In the genomic region with DNA sequence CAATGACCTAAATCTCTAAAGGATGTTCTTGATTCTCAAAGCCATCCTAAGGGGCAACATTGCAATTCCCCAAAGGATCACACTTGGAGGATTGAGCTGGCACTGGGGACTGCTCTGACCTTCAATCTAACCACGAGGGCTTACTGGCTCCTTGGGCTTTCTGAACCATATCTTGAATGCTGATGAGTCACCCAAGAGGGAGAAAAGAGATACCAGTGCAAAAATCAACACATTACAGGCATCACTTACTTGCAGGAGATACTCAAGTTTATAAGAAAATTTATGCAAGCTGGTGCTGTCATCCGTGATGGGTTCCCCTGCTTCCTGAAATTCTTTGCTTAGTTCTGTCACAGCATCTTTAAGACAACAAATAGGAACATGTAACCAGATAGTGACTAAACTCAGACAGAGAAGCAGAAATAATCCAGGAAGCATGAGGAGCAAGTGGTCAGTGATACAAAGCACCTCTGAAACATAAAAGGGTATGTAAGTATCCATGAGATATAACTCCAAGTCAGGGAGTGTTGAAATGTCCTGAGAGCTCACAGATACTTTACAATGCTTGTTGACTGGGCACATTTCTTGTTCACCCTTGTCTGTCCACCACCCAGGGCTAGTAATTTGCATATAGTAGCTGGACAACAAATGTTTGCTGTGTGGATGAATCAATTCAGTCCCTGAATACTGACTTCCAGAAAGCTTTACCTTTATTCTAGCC, we compare ENCODE assay signal across 16 cellular contexts. TPM values are rescaled to one million over a fixed set of nuclear protein-coding genes. Genes with fewer than 3 reads are reported as not detected.
DNase-seq lines count a peak whose midpoint lies in the region; ATAC-seq and TF ChIP-seq lines count a peak whose summit lies in the region.
"Had no signal": no experiment of that assay in that cellular context is flagged by ENCODE, and none has a peak within 500 bp of the region (broad histone marks: within the 10 kb centered on the region; RNA-seq: fewer than 3 reads in every experiment).

No MANE protein-coding gene starts in this region.

- intact Hi-C loops in activated CD4-positive, alpha-beta memory T cell treated with anti-CD3 and anti-CD28 coated beads for 36 hours (cut with micrococcal nuclease) = loop anchor here (1.0 to 2.0 kb wide), 2 partner anchors 12 to 39 kb away; a partner anchor contains a TSS
- intact Hi-C loops in body of pancreas (cut with DNase I) = no loop called here

- TF ChIP-seq POLR2A in body of pancreas (IDR thresholded peaks at IDR 0.05) = no peak

- H3K27ac ChIP-seq in body of pancreas = no peak overlapping the region

- H3K9me3 ChIP-seq in body of pancreas = no peaks in the 10 kb centered on the region
- H3K9me3 ChIP-seq: heart right ventricle, MG63, mucosa of descending colon had no signal

- H3K4me3 ChIP-seq in body of pancreas = no peak overlapping the region
- H3K4me3 ChIP-seq: heart right ventricle, MG63, mucosa of descending colon had no signal

- 40 to 44% methylated on average over 2 of the region's 2 CpGs for WGBS in body of pancreas, 2 donors

- no peaks in the 10 kb centered on the region for H3K27me3 Mint-ChIP-seq in activated CD4-positive, alpha-beta memory T cell treated with anti-CD3 and anti-CD28 coated beads for 36 hours
- H3K27me3 Mint-ChIP-seq in stimulated activated naive CD8-positive, alpha-beta T cell treated with anti-CD3 and anti-CD28 coated beads, Interleukin-15, amount 100 ng/mL, for 72 hours = no peaks in the 10 kb centered on the region

- CTCF ChIA-PET in activated CD4-positive, alpha-beta memory T cell treated with anti-CD3 and anti-CD28 coated beads for 36 hours (lab: Charles Lee) = interaction anchor here (0.7 to 2.6 kb wide), 7 partner anchors 9 to 397 kb away, joined by 3 to 14 read pairs (median 4); a partner anchor contains a TSS

- no peak for TF ChIP-seq CTCF in body of pancreas (IDR thresholded peaks at IDR 0.05)

- peaks cover 57% of the 10 kb centered on the region for H3K4me1 Mint-ChIP-seq in activated CD4-positive, alpha-beta memory T cell treated with anti-CD3 and anti-CD28 coated beads for 36 hours (ENCODE audit: low read depth)
- peaks cover 90% of the 10 kb centered on the region for H3K4me1 Mint-ChIP-seq in stimulated activated naive CD8-positive, alpha-beta T cell treated with anti-CD3 and anti-CD28 coated beads, Interleukin-15, amount 100 ng/mL, for 72 hours

- H3K36me3 ChIP-seq in body of pancreas (replicated peaks in 1 of 2; ENCODE audit: insufficient read depth in 1 of 2, low read depth in 2 of 2) = peaks cover 0 to 14% of the 10 kb centered on the region in 2 donors
- H3K36me3 ChIP-seq: MG63 had no signal

- H3K27me3 ChIP-seq in body of pancreas = no peaks in the 10 kb centered on the region
- H3K27me3 ChIP-seq: heart right ventricle, MG63 had no signal

- H3K4me1 ChIP-seq in body of pancreas = peaks cover 42% of the 10 kb centered on the region

- peaks cover 0 to 4% of the 10 kb centered on the region in 2 donors for H3K9me3 Mint-ChIP-seq in activated naive CD4-positive, alpha-beta T cell treated with anti-CD3 and anti-CD28 coated beads, Interleukin-2, amount 50 U/mL, for 72 hours
- H3K9me3 Mint-ChIP-seq in activated CD4-positive, alpha-beta memory T cell treated with anti-CD3 and anti-CD28 coated beads for 36 hours = no peaks in the 10 kb centered on the region
- peaks cover 0 to 5% of the 10 kb centered on the region in 2 donors for H3K9me3 Mint-ChIP-seq in stimulated activated naive CD8-positive, alpha-beta T cell treated with anti-CD3 and anti-CD28 coated beads, Interleukin-15, amount 100 ng/mL, for 72 hours

- peak; percentile 58 to 72 for ATAC-seq in activated naive CD4-positive, alpha-beta T cell treated with anti-CD3 and anti-CD28 coated beads, Interleukin-2, amount 50 U/mL, for 72 hours
- peak; percentile 62 for ATAC-seq in stimulated activated naive CD8-positive, alpha-beta T cell treated with anti-CD3 and anti-CD28 coated beads, Interleukin-15, amount 100 ng/mL, for 72 hours
- ATAC-seq in body of pancreas (no peak), GM21515 (IDR thresholded peaks at IDR 0.05; ENCODE audit: unreplicated experiment) (no peak)
- ATAC-seq: heart right ventricle, mucosa of descending colon had no signal

- no peak for DNase-seq in activated naive CD4-positive, alpha-beta T cell treated with anti-CD3 and anti-CD28 coated beads, Interleukin-2, amount 50 U/mL, for 72 hours (ENCODE audit: low spot score in 2 of 2)
- no peak for DNase-seq in activated naive CD4-positive, alpha-beta T cell treated with anti-CD3 and anti-CD28 coated beads, Interleukin-2, amount 50 U/mL, for 16 hours
- DNase-seq in activated CD4-positive, alpha-beta memory T cell treated with anti-CD3 and anti-CD28 coated beads for 36 hours = no peak
- peak; percentile 70 for DNase-seq in fibroblast of peridontal ligament (ENCODE audit: extremely low read depth)
- DNase-seq in stimulated activated naive CD8-positive, alpha-beta T cell treated with anti-CD3 and anti-CD28 coated beads, Interleukin-15, amount 100 ng/mL, for 72 hours = no peak
- DNase-seq in body of pancreas = no peak
- DNase-seq in UCSD-AML1 (lab: John Stamatoyannopoulos, UW; ENCODE audit: unreplicated experiment) = no peak
- DNase-seq: C1 segment of cervical spinal cord; cerebellar nuclear complex; heart right ventricle; MG63; mucosa of descending colon; NCI-H524 treated with DMSO at 0.1 percent for 48 hours; stimulated activated CD8-positive, alpha-beta memory T cell treated with anti-CD3 and anti-CD28 coated beads, Interleukin-4, amount 100 ng/mL, for 48 hours had no signal

- POLR2A ChIA-PET in activated CD4-positive, alpha-beta memory T cell treated with anti-CD3 and anti-CD28 coated beads for 36 hours (lab: Charles Lee) = interaction anchor here (1.5 to 3.2 kb wide), 5 partner anchors 11 to 17 kb away, joined by 5 to 15 read pairs (median 9); no protein-coding TSS in a partner anchor

- peak overlapping the region in 1 of 2 donors; percentile 83 for H3K27ac Mint-ChIP-seq in activated naive CD4-positive, alpha-beta T cell treated with anti-CD3 and anti-CD28 coated beads, Interleukin-2, amount 50 U/mL, for 72 hours
- H3K27ac Mint-ChIP-seq in activated CD4-positive, alpha-beta memory T cell treated with anti-CD3 and anti-CD28 coated beads for 36 hours = peak overlapping the region; percentile 76
- H3K27ac Mint-ChIP-seq in stimulated activated naive CD8-positive, alpha-beta T cell treated with anti-CD3 and anti-CD28 coated beads, Interleukin-15, amount 100 ng/mL, for 72 hours = no peak overlapping the region

- H3K36me3 Mint-ChIP-seq in activated naive CD4-positive, alpha-beta T cell treated with anti-CD3 and anti-CD28 coated beads, Interleukin-2, amount 50 U/mL, for 72 hours = peaks cover 43 to 68% of the 10 kb centered on the region in 2 donors
- peaks cover 70% of the 10 kb centered on the region for H3K36me3 Mint-ChIP-seq in activated CD4-positive, alpha-beta memory T cell treated with anti-CD3 and anti-CD28 coated beads for 36 hours

- no peak overlapping the region for H3K4me3 Mint-ChIP-seq in activated CD4-positive, alpha-beta memory T cell treated with anti-CD3 and anti-CD28 coated beads for 36 hours
- peak overlapping the region; percentile 38 to 56 for H3K4me3 Mint-ChIP-seq in stimulated activated naive CD8-positive, alpha-beta T cell treated with anti-CD3 and anti-CD28 coated beads, Interleukin-15, amount 100 ng/mL, for 72 hours

RNA-seq across cellular contexts. Expression of a gene that starts 14.1 kb away (rescaled TPM):
- total RNA-seq in activated naive CD4-positive, alpha-beta T cell treated with anti-CD3 and anti-CD28 coated beads, Interleukin-2, amount 50 U/mL, for 72 hours = 10 to 100 TPM in 1 of 2 donors, 1 to 10 TPM in 1; 4.4 to 18.1 TPM
- total RNA-seq in activated CD4-positive, alpha-beta memory T cell treated with anti-CD3 and anti-CD28 coated beads for 36 hours = 10 to 100 TPM; 13.7 to 14.0 TPM
- 10 to 100 TPM; 20.0 to 25.4 TPM for total RNA-seq in body of pancreas

RNA-seq across cellular contexts. Expression of a gene that starts 38.2 kb away (rescaled TPM):
- 1 to 10 TPM; 1.0 to 1.8 TPM for total RNA-seq in activated naive CD4-positive, alpha-beta T cell treated with anti-CD3 and anti-CD28 coated beads, Interleukin-2, amount 50 U/mL, for 72 hours
- total RNA-seq in activated CD4-positive, alpha-beta memory T cell treated with anti-CD3 and anti-CD28 coated beads for 36 hours = 1 to 10 TPM; 4.0 TPM
- total RNA-seq in body of pancreas = 1 to 10 TPM in 1 of 2 donors, not detected in 1; 2.9 TPM
- total RNA-seq: SK-MEL-5 had no signal

RNA-seq across cellular contexts. Expression of a gene that starts 45.8 kb away (rescaled TPM):
- total RNA-seq in activated naive CD4-positive, alpha-beta T cell treated with anti-CD3 and anti-CD28 coated beads, Interleukin-2, amount 50 U/mL, for 72 hours = not detected
- total RNA-seq in activated CD4-positive, alpha-beta memory T cell treated with anti-CD3 and anti-CD28 coated beads for 36 hours = under 1 TPM in 1 of 2 experiments, not detected in 1; 0.05 TPM
- total RNA-seq in body of pancreas = not detected
- total RNA-seq: SK-MEL-5 had no signal

Comparison
In these comparisons a context has a peak if more than half of its experiments do, and no peak if none do; other contexts are left out.
1. ATAC-seq: peak in activated naive CD4-positive, alpha-beta T cell treated with anti-CD3 and anti-CD28 coated beads, Interleukin-2, amount 50 U/mL, for 72 hours (2 of 2) and stimulated activated naive CD8-positive, alpha-beta T cell treated with anti-CD3 and anti-CD28 coated beads, Interleukin-15, amount 100 ng/mL, for 72 hours (single experiment); none in body of pancreas (single experiment) and GM21515 (single experiment).